1 cellular context compared by ENCODE assay signal in the genomic region with DNA sequence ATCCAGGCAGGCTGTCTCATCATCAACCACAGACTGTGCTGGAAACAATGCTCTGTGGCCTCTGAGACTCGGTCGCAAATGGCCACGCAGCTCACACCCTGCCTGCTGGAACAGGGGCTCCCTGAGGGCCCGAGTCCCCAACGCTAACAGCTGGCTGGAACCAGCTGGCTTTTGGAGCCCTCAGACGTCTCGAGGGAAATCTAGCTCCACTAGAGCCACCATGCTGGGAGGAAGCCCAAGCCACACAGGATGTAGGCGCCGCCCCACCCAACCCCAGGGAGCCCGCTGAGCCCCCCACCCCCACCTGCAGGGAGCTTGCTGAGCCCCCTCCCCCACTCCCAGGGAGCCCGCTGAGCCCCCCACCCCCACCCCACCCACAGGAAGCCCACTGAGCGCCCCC.
TF ChIP-seq lines count a peak whose summit lies in the region.

No MANE protein-coding gene starts in this region.

TF ChIP-seq in K562, 482 proteins besides CTCF, POLR2A, EP300 and RAD21:
- TF ChIP-seq, protein P1, sequence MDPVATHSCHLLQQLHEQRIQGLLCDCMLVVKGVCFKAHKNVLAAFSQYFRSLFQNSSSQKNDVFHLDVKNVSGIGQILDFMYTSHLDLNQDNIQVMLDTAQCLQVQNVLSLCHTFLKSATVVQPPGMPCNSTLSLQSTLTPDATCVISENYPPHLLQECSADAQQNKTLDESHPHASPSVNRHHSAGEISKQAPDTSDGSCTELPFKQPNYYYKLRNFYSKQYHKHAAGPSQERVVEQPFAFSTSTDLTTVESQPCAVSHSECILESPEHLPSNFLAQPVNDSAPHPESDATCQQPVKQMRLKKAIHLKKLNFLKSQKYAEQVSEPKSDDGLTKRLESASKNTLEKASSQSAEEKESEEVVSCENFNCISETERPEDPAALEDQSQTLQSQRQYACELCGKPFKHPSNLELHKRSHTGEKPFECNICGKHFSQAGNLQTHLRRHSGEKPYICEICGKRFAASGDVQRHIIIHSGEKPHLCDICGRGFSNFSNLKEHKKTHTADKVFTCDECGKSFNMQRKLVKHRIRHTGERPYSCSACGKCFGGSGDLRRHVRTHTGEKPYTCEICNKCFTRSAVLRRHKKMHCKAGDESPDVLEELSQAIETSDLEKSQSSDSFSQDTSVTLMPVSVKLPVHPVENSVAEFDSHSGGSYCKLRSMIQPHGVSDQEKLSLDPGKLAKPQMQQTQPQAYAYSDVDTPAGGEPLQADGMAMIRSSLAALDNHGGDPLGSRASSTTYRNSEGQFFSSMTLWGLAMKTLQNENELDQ (CRISPR knock-in tag; IDR thresholded peaks at IDR 0.05; ENCODE audit: borderline replicate concordance): no peak
- TF ChIP-seq, protein P2, sequence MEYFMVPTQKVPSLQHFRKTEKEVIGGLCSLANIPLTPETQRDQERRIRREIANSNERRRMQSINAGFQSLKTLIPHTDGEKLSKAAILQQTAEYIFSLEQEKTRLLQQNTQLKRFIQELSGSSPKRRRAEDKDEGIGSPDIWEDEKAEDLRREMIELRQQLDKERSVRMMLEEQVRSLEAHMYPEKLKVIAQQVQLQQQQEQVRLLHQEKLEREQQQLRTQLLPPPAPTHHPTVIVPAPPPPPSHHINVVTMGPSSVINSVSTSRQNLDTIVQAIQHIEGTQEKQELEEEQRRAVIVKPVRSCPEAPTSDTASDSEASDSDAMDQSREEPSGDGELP (CRISPR knock-in tag; IDR thresholded peaks at IDR 0.05; ENCODE audit: borderline replicate concordance): peak; percentile 45; the same call in 1 of the 2 replicates
- TF ChIP-seq YY1 (IDR thresholded peaks at IDR 0.05; ENCODE audit: borderline replicate concordance in 1 of 3, control insufficient read depth in 1 of 3, extremely low read depth in 1 of 3, insufficient read depth in 3 of 3, insufficient read length in 1 of 3, insufficient replicate concordance in 2 of 3, low read depth in 1 of 3, low read length in 2 of 3): peak in 1 of 3 experiments; percentile 57
TF ChIP-seq in K562: peak in this region for 2.
